In the genomic region with DNA sequence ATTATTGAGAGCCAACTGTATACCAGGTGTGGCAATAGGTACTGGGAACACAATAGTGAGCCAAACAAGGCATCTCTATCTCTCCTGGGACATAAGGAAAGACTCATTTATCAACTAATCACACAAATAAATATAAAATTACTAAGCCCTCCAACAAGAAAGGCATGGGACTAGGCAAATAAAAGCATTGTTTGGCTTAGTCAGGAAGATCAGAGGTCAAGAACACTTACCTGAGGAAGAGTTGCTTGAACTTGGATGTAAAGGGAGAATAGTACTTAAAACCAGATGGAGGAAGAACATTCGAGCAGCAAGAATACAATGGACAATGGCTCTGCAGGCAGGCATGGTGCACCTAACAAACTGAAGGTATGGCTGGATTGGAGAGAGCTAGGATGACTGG, we compare ENCODE assay signal across 25 cellular contexts.
"Had no signal": no experiment of that assay in that cellular context is flagged by ENCODE, and none has a peak within 500 bp of the region (broad histone marks: within the 10 kb centered on the region; RNA-seq: fewer than 3 reads in every experiment).

No MANE protein-coding gene starts in this region.

- H3K4me3 ChIP-seq: left ventricle myocardium inferior, lung, neural progenitor cell, right atrium auricular region, skin epidermis, stomach, testis, thyroid gland, transverse colon, upper lobe of left lung, vagina had no signal

- H3K4me1 ChIP-seq: left ventricle myocardium inferior, neural progenitor cell, parathyroid adenoma, right atrium auricular region, testis, thyroid gland, upper lobe of left lung, vagina had no signal

- H3K9me3 ChIP-seq: neutrophil, testis, thyroid gland, transverse colon, vagina had no signal

- H3K36me3 ChIP-seq: left ventricle myocardium inferior, neural progenitor cell, neutrophil, right atrium auricular region, stomach, thyroid gland, transverse colon, upper lobe of left lung, vagina had no signal

- H3K27ac ChIP-seq: left ventricle myocardium inferior, neural progenitor cell, neutrophil, parathyroid adenoma, right atrium auricular region, skin epidermis, stomach, testis, thyroid gland, transverse colon, upper lobe of left lung, vagina had no signal

- H3K27me3 ChIP-seq: neural progenitor cell, neutrophil, right atrium auricular region, stomach, testis, thyroid gland, transverse colon, upper lobe of left lung, vagina had no signal

- DNase-seq: islet precursor cell; left ventricle myocardium inferior; mesendoderm; naive B cell; natural killer cell; nephron progenitor cell; occipital lobe; stimulated activated CD4-positive, alpha-beta T cell treated with anti-CD3 and anti-CD28 coated beads, Interleukin-12 subunit alpha, Interleukin-12 subunit beta, amount 100 ng/mL, for 4 hours; stimulated activated CD4-positive, alpha-beta T cell treated with anti-CD3 and anti-CD28 coated beads, Interleukin-15, amount 100 ng/mL, for 24 hours; stimulated activated CD4-positive, alpha-beta T cell treated with anti-CD3 and anti-CD28 coated beads, Interleukin-2, amount 100 ng/mL, for 24 hours; stimulated activated CD4-positive, alpha-beta T cell treated with anti-CD3 and anti-CD28 coated beads, Interleukin-4, amount 100 ng/mL, for 1 hour; stimulated activated naive B cell treated with anti-CD40 and anti-IgM and Interleukin-4, amounts not matched to agents 10 μg/mL and 1 μg/mL and 100 μg/mL, for 72 hours; stimulated activated naive CD8-positive, alpha-beta T cell treated with anti-CD3 and anti-CD28 coated beads, Interleukin-15, Interleukin-2, amounts not matched to agents 100 U/mL and 50 U/mL, for 24 hours; stomach; testis; thyroid gland; transverse colon; upper lobe of left lung had no signal
